In genomic region chr9:34145165-34145564, GRCh38 we compare ENCODE assay signal across 15 cellular contexts. TPM values are rescaled to one million over a fixed set of nuclear protein-coding genes. Genes with fewer than 3 reads are reported as not detected.
A peak's percentile ranks its signal among the peaks of the same experiment; 100 is the strongest.
DNase-seq lines count a peak whose midpoint lies in the region; ATAC-seq and TF ChIP-seq lines count a peak whose summit lies in the region.
"Had no signal": no experiment of that assay in that cellular context is flagged by ENCODE, and none has a peak within 500 bp of the region (broad histone marks: within the 10 kb centered on the region; RNA-seq: fewer than 3 reads in every experiment).

No MANE protein-coding gene starts in this region.

- H3K4me1 ChIP-seq in OCI-LY1 (ENCODE audit: insufficient read depth, low read length, severe bottlenecking): peaks cover 16% of the 10 kb centered on the region
- H3K4me1 ChIP-seq: uterus had no signal

- no peak for TF ChIP-seq CTCF in activated CD8-positive, alpha-beta T cell treated with anti-CD3 and anti-CD28 coated beads for 36 hours (IDR thresholded peaks at IDR 0.05)
- TF ChIP-seq CTCF in OCI-LY1 (IDR thresholded peaks at IDR 0.05; ENCODE audit: low read length) (no peak), fibroblast of mammary gland (conservative IDR thresholded peaks at IDR 0.05; ENCODE audit: control insufficient read depth, insufficient read depth, low read depth, low read length) (no peak)

- H3K36me3 ChIP-seq in OCI-LY1 (ENCODE audit: insufficient read depth, low read length): no peaks in the 10 kb centered on the region; the same call in 1 of the 2 replicates
- H3K36me3 ChIP-seq: uterus had no signal

- no peak for DNase-seq in activated CD8-positive, alpha-beta T cell treated with anti-CD3 and anti-CD28 coated beads for 36 hours
- DNase-seq in activated CD8-positive, alpha-beta T cell treated with anti-CD3 and anti-CD28 coated beads, Interleukin-2, amount 10 ng/mL, durations not matched to agents 7 days and 5 days: no peak
- peak; percentile 16 for DNase-seq in fibroblast of mammary gland (ENCODE audit: low read depth)
- DNase-seq in stimulated activated effector memory CD8-positive, alpha-beta T cell treated with anti-CD3 and anti-CD28 coated beads, Interleukin-12 subunit alpha, Interleukin-12 subunit beta, amount 100 ng/mL, for 72 hours (ENCODE audit: low spot score in 2 of 2): no peak
- no peak for DNase-seq in NCI-H1105 (lab: John Stamatoyannopoulos, UW)
- no peak for DNase-seq in DMS153 treated with DMSO at 0.1 percent for 48 hours (lab: John Stamatoyannopoulos, UW; ENCODE audit: unreplicated experiment)
- DNase-seq in activated naive CD4-positive, alpha-beta T cell treated with anti-CD3 and anti-CD28 coated beads for 36 hours: no peak
- DNase-seq: activated CD4-positive, alpha-beta T cell treated with anti-CD3 and anti-CD28 coated beads, Interleukin-2, amount 10 ng/mL, durations not matched to agents 24 days and 14 days; activated T-cell treated with anti-CD3 and anti-CD28 coated beads, Interleukin-2, amount 50 U/mL, for 72 hours; NCI-H524 treated with DMSO at 0.1 percent for 48 hours; SHP77 treated with DMSO at 0.1 percent for 48 hours; stimulated activated naive B cell treated with anti-CD40 and anti-IgM and Interleukin-4, amounts not matched to agents 10 μg/mL and 1 μg/mL and 100 μg/mL, for 72 hours; uterus had no signal

- no peaks in the 10 kb centered on the region for H3K36me3 Mint-ChIP-seq in activated CD8-positive, alpha-beta T cell treated with anti-CD3 and anti-CD28 coated beads for 36 hours (ENCODE audit: low read depth)
- no peaks in the 10 kb centered on the region for H3K36me3 Mint-ChIP-seq in activated CD8-positive, alpha-beta T cell treated with anti-CD3 and anti-CD28 coated beads, Interleukin-2, amount 10 ng/mL, durations not matched to agents 7 days and 5 days (ENCODE audit: low read depth)
- H3K36me3 Mint-ChIP-seq in stimulated activated effector memory CD8-positive, alpha-beta T cell treated with anti-CD3 and anti-CD28 coated beads, Interleukin-12 subunit alpha, Interleukin-12 subunit beta, amount 100 ng/mL, for 72 hours: no peaks in the 10 kb centered on the region
- no peaks in the 10 kb centered on the region for H3K36me3 Mint-ChIP-seq in activated naive CD4-positive, alpha-beta T cell treated with anti-CD3 and anti-CD28 coated beads for 36 hours (ENCODE audit: low read depth)
- H3K36me3 Mint-ChIP-seq: stimulated activated naive B cell treated with anti-CD40 and anti-IgM and Interleukin-4, amounts not matched to agents 10 μg/mL and 1 μg/mL and 100 μg/mL, for 72 hours had no signal

- H3K27ac ChIP-seq in OCI-LY1 (ENCODE audit: low read depth, low read length, poor library complexity, severe bottlenecking): no peak overlapping the region
- H3K27ac ChIP-seq: uterus had no signal

- H2AFZ ChIP-seq in OCI-LY1 (ENCODE audit: low read length): peak overlapping the region; percentile 75; the same call in 1 of the 2 replicates

- ATAC-seq in activated CD8-positive, alpha-beta T cell treated with anti-CD3 and anti-CD28 coated beads for 36 hours: peak; percentile 45
- ATAC-seq in activated CD8-positive, alpha-beta T cell treated with anti-CD3 and anti-CD28 coated beads, Interleukin-2, amount 10 ng/mL, durations not matched to agents 7 days and 5 days: no peak
- ATAC-seq in stimulated activated effector memory CD8-positive, alpha-beta T cell treated with anti-CD3 and anti-CD28 coated beads, Interleukin-12 subunit alpha, Interleukin-12 subunit beta, amount 100 ng/mL, for 72 hours: peak; percentile 74
- ATAC-seq: activated T-cell treated with anti-CD3 and anti-CD28 coated beads, Interleukin-2, amount 50 U/mL, for 72 hours; HCT116; stimulated activated naive B cell treated with anti-CD40 and anti-IgM and Interleukin-4, amounts not matched to agents 10 μg/mL and 1 μg/mL and 100 μg/mL, for 72 hours had no signal

- no peak overlapping the region for H3K27ac Mint-ChIP-seq in activated CD8-positive, alpha-beta T cell treated with anti-CD3 and anti-CD28 coated beads for 36 hours
- H3K27ac Mint-ChIP-seq in activated CD8-positive, alpha-beta T cell treated with anti-CD3 and anti-CD28 coated beads, Interleukin-2, amount 10 ng/mL, durations not matched to agents 7 days and 5 days: no peak overlapping the region
- H3K27ac Mint-ChIP-seq in stimulated activated effector memory CD8-positive, alpha-beta T cell treated with anti-CD3 and anti-CD28 coated beads, Interleukin-12 subunit alpha, Interleukin-12 subunit beta, amount 100 ng/mL, for 72 hours: peak overlapping the region; percentile 45
- H3K27ac Mint-ChIP-seq in activated naive CD4-positive, alpha-beta T cell treated with anti-CD3 and anti-CD28 coated beads for 36 hours: no peak overlapping the region
- H3K27ac Mint-ChIP-seq: activated CD4-positive, alpha-beta T cell treated with anti-CD3 and anti-CD28 coated beads, Interleukin-2, amount 10 ng/mL, durations not matched to agents 24 days and 14 days; activated T-cell treated with anti-CD3 and anti-CD28 coated beads, Interleukin-2, amount 50 U/mL, for 72 hours; stimulated activated naive B cell treated with anti-CD40 and anti-IgM and Interleukin-4, amounts not matched to agents 10 μg/mL and 1 μg/mL and 100 μg/mL, for 72 hours had no signal

- POLR2A ChIA-PET in activated CD8-positive, alpha-beta T cell treated with anti-CD3 and anti-CD28 coated beads for 36 hours (lab: Charles Lee): no interaction called here
- POLR2A ChIA-PET in activated CD8-positive, alpha-beta T cell treated with anti-CD3 and anti-CD28 coated beads, Interleukin-2, amount 10 ng/mL, durations not matched to agents 7 days and 5 days (lab: Charles Lee): interaction anchor here (1.5 kb wide), 1 partner anchor 20 kb away, joined by 3 read pairs; no protein-coding TSS in a partner anchor

- CTCF ChIA-PET in activated CD8-positive, alpha-beta T cell treated with anti-CD3 and anti-CD28 coated beads for 36 hours (lab: Charles Lee): interaction anchor here (1.3 kb wide), 1 partner anchor 71 kb away, joined by 3 read pairs; no protein-coding TSS in a partner anchor
- CTCF ChIA-PET in activated CD8-positive, alpha-beta T cell treated with anti-CD3 and anti-CD28 coated beads, Interleukin-2, amount 10 ng/mL, durations not matched to agents 7 days and 5 days (lab: Charles Lee): no interaction called here
- CTCF ChIA-PET in activated naive CD4-positive, alpha-beta T cell treated with anti-CD3 and anti-CD28 coated beads for 36 hours (lab: Charles Lee): interaction anchor here (0.7 to 1.7 kb wide), 3 partner anchors 107 to 174 kb away, joined by 3 to 4 read pairs (median 3); no protein-coding TSS in a partner anchor

- H3K4me3 ChIP-seq in OCI-LY1 (ENCODE audit: low read depth, low read length, poor library complexity, severe bottlenecking) (no peak overlapping the region), fibroblast of mammary gland (ENCODE audit: control insufficient read depth, low read depth, low read length) (no peak overlapping the region)
- H3K4me3 ChIP-seq: uterus had no signal

- intact Hi-C loops in activated CD8-positive, alpha-beta T cell treated with anti-CD3 and anti-CD28 coated beads for 36 hours (cut with micrococcal nuclease): no loop called here
- intact Hi-C loops in activated naive CD4-positive, alpha-beta T cell treated with anti-CD3 and anti-CD28 coated beads for 36 hours (cut with micrococcal nuclease): no loop called here

- H3F3A ChIP-seq in OCI-LY1 (ENCODE audit: insufficient read depth, low read length): no peaks in the 10 kb centered on the region

- no peaks in the 10 kb centered on the region for H3K9me3 Mint-ChIP-seq in activated CD8-positive, alpha-beta T cell treated with anti-CD3 and anti-CD28 coated beads for 36 hours
- H3K9me3 Mint-ChIP-seq in activated CD8-positive, alpha-beta T cell treated with anti-CD3 and anti-CD28 coated beads, Interleukin-2, amount 10 ng/mL, durations not matched to agents 7 days and 5 days (ENCODE audit: insufficient read depth): no peaks in the 10 kb centered on the region
- no peaks in the 10 kb centered on the region for H3K9me3 Mint-ChIP-seq in stimulated activated effector memory CD8-positive, alpha-beta T cell treated with anti-CD3 and anti-CD28 coated beads, Interleukin-12 subunit alpha, Interleukin-12 subunit beta, amount 100 ng/mL, for 72 hours
- H3K9me3 Mint-ChIP-seq in activated naive CD4-positive, alpha-beta T cell treated with anti-CD3 and anti-CD28 coated beads for 36 hours: no peaks in the 10 kb centered on the region
- H3K9me3 Mint-ChIP-seq: activated CD4-positive, alpha-beta T cell treated with anti-CD3 and anti-CD28 coated beads, Interleukin-2, amount 10 ng/mL, durations not matched to agents 24 days and 14 days; activated T-cell treated with anti-CD3 and anti-CD28 coated beads, Interleukin-2, amount 50 U/mL, for 72 hours; stimulated activated naive B cell treated with anti-CD40 and anti-IgM and Interleukin-4, amounts not matched to agents 10 μg/mL and 1 μg/mL and 100 μg/mL, for 72 hours had no signal

- H4K20me1 ChIP-seq in OCI-LY1 (ENCODE audit: insufficient read depth, low read length): no peaks in the 10 kb centered on the region

- no peak overlapping the region; the same call in 1 of the 2 replicates for H3K4me2 ChIP-seq in OCI-LY1 (ENCODE audit: low read length)

- H3K4me1 Mint-ChIP-seq in activated CD8-positive, alpha-beta T cell treated with anti-CD3 and anti-CD28 coated beads for 36 hours (ENCODE audit: low read depth): no peaks in the 10 kb centered on the region
- H3K4me1 Mint-ChIP-seq in activated CD8-positive, alpha-beta T cell treated with anti-CD3 and anti-CD28 coated beads, Interleukin-2, amount 10 ng/mL, durations not matched to agents 7 days and 5 days (ENCODE audit: low read depth): no peaks in the 10 kb centered on the region
- H3K4me1 Mint-ChIP-seq in stimulated activated effector memory CD8-positive, alpha-beta T cell treated with anti-CD3 and anti-CD28 coated beads, Interleukin-12 subunit alpha, Interleukin-12 subunit beta, amount 100 ng/mL, for 72 hours: no peaks in the 10 kb centered on the region
- H3K4me1 Mint-ChIP-seq in activated naive CD4-positive, alpha-beta T cell treated with anti-CD3 and anti-CD28 coated beads for 36 hours (ENCODE audit: low read depth): no peaks in the 10 kb centered on the region
- H3K4me1 Mint-ChIP-seq: activated CD4-positive, alpha-beta T cell treated with anti-CD3 and anti-CD28 coated beads, Interleukin-2, amount 10 ng/mL, durations not matched to agents 24 days and 14 days; stimulated activated naive B cell treated with anti-CD40 and anti-IgM and Interleukin-4, amounts not matched to agents 10 μg/mL and 1 μg/mL and 100 μg/mL, for 72 hours had no signal

- no peak overlapping the region for H3K4me3 Mint-ChIP-seq in activated CD8-positive, alpha-beta T cell treated with anti-CD3 and anti-CD28 coated beads for 36 hours
- no peak overlapping the region for H3K4me3 Mint-ChIP-seq in activated CD8-positive, alpha-beta T cell treated with anti-CD3 and anti-CD28 coated beads, Interleukin-2, amount 10 ng/mL, durations not matched to agents 7 days and 5 days
- no peak overlapping the region for H3K4me3 Mint-ChIP-seq in stimulated activated effector memory CD8-positive, alpha-beta T cell treated with anti-CD3 and anti-CD28 coated beads, Interleukin-12 subunit alpha, Interleukin-12 subunit beta, amount 100 ng/mL, for 72 hours
- H3K4me3 Mint-ChIP-seq in activated naive CD4-positive, alpha-beta T cell treated with anti-CD3 and anti-CD28 coated beads for 36 hours: no peak overlapping the region
- H3K4me3 Mint-ChIP-seq: activated CD4-positive, alpha-beta T cell treated with anti-CD3 and anti-CD28 coated beads, Interleukin-2, amount 10 ng/mL, durations not matched to agents 24 days and 14 days; activated T-cell treated with anti-CD3 and anti-CD28 coated beads, Interleukin-2, amount 50 U/mL, for 72 hours; stimulated activated naive B cell treated with anti-CD40 and anti-IgM and Interleukin-4, amounts not matched to agents 10 μg/mL and 1 μg/mL and 100 μg/mL, for 72 hours had no signal

- H3K27me3 ChIP-seq in OCI-LY1 (ENCODE audit: insufficient read depth, low read length): no peaks in the 10 kb centered on the region
- H3K27me3 ChIP-seq: uterus had no signal

- H3K9me2 ChIP-seq in OCI-LY1 (ENCODE audit: low read depth, low read length): no peaks in the 10 kb centered on the region

- H3K9ac ChIP-seq in OCI-LY1 (ENCODE audit: low read length): no peak overlapping the region; the same call in 1 of the 2 replicates

- no peaks in the 10 kb centered on the region for H3K79me2 ChIP-seq in OCI-LY1 (ENCODE audit: insufficient read depth, low read length)

- no peaks in the 10 kb centered on the region for H3K9me3 ChIP-seq in OCI-LY1 (ENCODE audit: low read length)
- H3K9me3 ChIP-seq: uterus had no signal

- no peaks in the 10 kb centered on the region for H3K27me3 Mint-ChIP-seq in activated CD8-positive, alpha-beta T cell treated with anti-CD3 and anti-CD28 coated beads for 36 hours
- peaks cover 4% of the 10 kb centered on the region for H3K27me3 Mint-ChIP-seq in activated CD8-positive, alpha-beta T cell treated with anti-CD3 and anti-CD28 coated beads, Interleukin-2, amount 10 ng/mL, durations not matched to agents 7 days and 5 days (ENCODE audit: low read depth)
- no peaks in the 10 kb centered on the region for H3K27me3 Mint-ChIP-seq in activated naive CD4-positive, alpha-beta T cell treated with anti-CD3 and anti-CD28 coated beads for 36 hours (ENCODE audit: low read depth)

RNA-seq across cellular contexts. Expression of gene DCAF12, which starts 18.7 kb away (rescaled TPM):
- 10 to 100 TPM; 30.5 to 34.7 TPM for total RNA-seq in activated CD8-positive, alpha-beta T cell treated with anti-CD3 and anti-CD28 coated beads for 36 hours
- 10 to 100 TPM; 51.1 to 56.7 TPM for total RNA-seq in activated CD8-positive, alpha-beta T cell treated with anti-CD3 and anti-CD28 coated beads, Interleukin-2, amount 10 ng/mL, durations not matched to agents 7 days and 5 days
- total RNA-seq in activated naive CD4-positive, alpha-beta T cell treated with anti-CD3 and anti-CD28 coated beads for 36 hours: 10 to 100 TPM; 34.0 to 37.0 TPM

RNA-seq across cellular contexts. Expression of gene UBAP1, which starts 33.7 kb away (rescaled TPM):
- total RNA-seq in activated CD8-positive, alpha-beta T cell treated with anti-CD3 and anti-CD28 coated beads for 36 hours: 10 to 100 TPM; 28.2 to 29.8 TPM
- 10 to 100 TPM; 31.5 to 34.7 TPM for total RNA-seq in activated CD8-positive, alpha-beta T cell treated with anti-CD3 and anti-CD28 coated beads, Interleukin-2, amount 10 ng/mL, durations not matched to agents 7 days and 5 days
- 10 to 100 TPM; 29.9 to 31.7 TPM for total RNA-seq in activated naive CD4-positive, alpha-beta T cell treated with anti-CD3 and anti-CD28 coated beads for 36 hours
